2 cellular contexts compared by ENCODE assay signal in the genomic region with DNA sequence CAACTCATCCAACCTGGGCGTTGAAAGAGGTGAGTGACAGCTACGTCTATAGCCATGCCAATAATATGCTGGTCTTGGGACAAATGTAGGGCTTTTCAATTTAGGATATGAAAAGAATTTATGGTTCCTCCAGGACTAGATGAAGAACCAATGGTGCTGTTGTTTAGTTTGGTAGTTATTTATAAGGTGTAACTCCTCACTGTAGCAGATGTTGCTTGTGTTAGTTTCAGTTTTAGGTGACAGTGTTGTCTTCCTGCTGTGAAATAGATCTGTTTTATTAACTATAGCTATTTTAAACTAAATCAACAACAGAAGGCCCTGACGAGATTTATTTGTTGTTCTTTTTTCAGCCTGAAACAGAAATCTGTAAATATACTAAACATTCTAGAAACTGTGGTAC. TPM values are rescaled to one million over a fixed set of nuclear protein-coding genes. Genes with fewer than 3 reads are reported as not detected.
"Had no signal": no experiment of that assay in that cellular context is flagged by ENCODE, and none has a peak within 500 bp of the region (broad histone marks: within the 10 kb centered on the region; RNA-seq: fewer than 3 reads in every experiment).

No MANE protein-coding gene starts in this region.

RNA-seq across cellular contexts. Expression of gene ABCC6, which starts 24.1 kb away (rescaled TPM):
- total RNA-seq: HT1080 had no signal
- polyA plus RNA-seq: IgD-negative memory B cell had no signal
